7 cellular contexts compared by ENCODE assay signal in genomic region chr3:43690400-43691119, GRCh38. TPM values are rescaled to one million over a fixed set of nuclear protein-coding genes. Genes with fewer than 3 reads are reported as not detected.
DNase-seq lines count a peak whose midpoint lies in the region; ATAC-seq and TF ChIP-seq lines count a peak whose summit lies in the region.

TSS of gene ABHD5 (plus strand) at chr3:43690938. CDS start at chr3:43690993, 55 bp downstream.

- no peaks in the 10 kb centered on the region for H3K36me3 ChIP-seq in hepatocyte (replicated peaks; ENCODE audit: insufficient read depth, low read depth)

- H3K4me3 ChIP-seq in astrocyte of the cerebellum (ENCODE audit: low read depth, low read length) (peak within 1 kb of the TSS; percentile 69), hepatocyte (peak within 1 kb of the TSS; percentile 96)

- H4K20me1 ChIP-seq in hepatocyte (ENCODE audit: insufficient read depth, poor library complexity, severe bottlenecking): no peaks in the 10 kb centered on the region

- H3K27ac ChIP-seq in hepatocyte: peak within 1 kb of the TSS; percentile 98

- ATAC-seq in GM18502 (IDR thresholded peaks at IDR 0.05; ENCODE audit: poor library complexity, unreplicated experiment) (peak; percentile 88), HG02938 (IDR thresholded peaks at IDR 0.05; ENCODE audit: unreplicated experiment) (peak; percentile 87)

- DNase-seq in NCI-H2029 (lab: John Stamatoyannopoulos, UW): peak; percentile 97
- DNase-seq in T-helper 22 cell (ENCODE audit: low read depth): peak; percentile 92
- peak; percentile 85 for DNase-seq in astrocyte of the cerebellum (ENCODE audit: low read depth)
- DNase-seq in hepatocyte (ENCODE audit: low spot score): peak; percentile 99
- DNase-seq in retina: peak; percentile 99

- no peaks in the 10 kb centered on the region for H3K9me2 ChIP-seq in hepatocyte (replicated peaks; ENCODE audit: insufficient read depth)

- peaks cover 39% of the 10 kb centered on the region for H3K79me2 ChIP-seq in hepatocyte

- in situ Hi-C loops in astrocyte of the cerebellum (cut with HindIII; ENCODE audit: low sequenced_read_pairs): no loop called here

- under 1% methylated on average over 71 of the region's 71 CpGs for whole genome bisulfite sequencing in hepatocyte (ENCODE audit: low lambda C conversion rate, missing lambda C conversion rate)

- peaks cover 22% of the 10 kb centered on the region for H3K4me1 ChIP-seq in hepatocyte (ENCODE audit: insufficient read depth)

- H2AFZ ChIP-seq in hepatocyte: peak within 1 kb of the TSS; percentile 90

- no peaks in the 10 kb centered on the region for H3K9me3 ChIP-seq in hepatocyte (ENCODE audit: low read depth)

- peak within 1 kb of the TSS; percentile 89 for H3K4me2 ChIP-seq in hepatocyte

- H3K27me3 ChIP-seq in hepatocyte: no peaks in the 10 kb centered on the region

- TF ChIP-seq CTCF in astrocyte of the cerebellum (IDR thresholded peaks at IDR 0.05; ENCODE audit: low read depth, low read length, missing control alignments): peak; percentile 26
- TF ChIP-seq CTCF in hepatocyte (IDR thresholded peaks at IDR 0.05; ENCODE audit: poor library complexity): peak; percentile 44

RNA-seq across cellular contexts. Expression of gene ABHD5, which starts in this region (rescaled TPM):
- total RNA-seq in hepatocyte: 26.6 and 29.9 TPM in 2 replicates
- polyA plus RNA-seq in hepatocyte: 14.3 and 25.1 TPM in 2 replicates

Comparison
In these comparisons a context has a peak if more than half of its experiments do, and no peak if none do; other contexts are left out.
1. Peak in every context shown above with its lines: DNase-seq, ATAC-seq, H3K4me3 ChIP-seq and H3K27ac ChIP-seq.